Comparison of ENCODE assay signal across 1 cellular context in the genomic region with DNA sequence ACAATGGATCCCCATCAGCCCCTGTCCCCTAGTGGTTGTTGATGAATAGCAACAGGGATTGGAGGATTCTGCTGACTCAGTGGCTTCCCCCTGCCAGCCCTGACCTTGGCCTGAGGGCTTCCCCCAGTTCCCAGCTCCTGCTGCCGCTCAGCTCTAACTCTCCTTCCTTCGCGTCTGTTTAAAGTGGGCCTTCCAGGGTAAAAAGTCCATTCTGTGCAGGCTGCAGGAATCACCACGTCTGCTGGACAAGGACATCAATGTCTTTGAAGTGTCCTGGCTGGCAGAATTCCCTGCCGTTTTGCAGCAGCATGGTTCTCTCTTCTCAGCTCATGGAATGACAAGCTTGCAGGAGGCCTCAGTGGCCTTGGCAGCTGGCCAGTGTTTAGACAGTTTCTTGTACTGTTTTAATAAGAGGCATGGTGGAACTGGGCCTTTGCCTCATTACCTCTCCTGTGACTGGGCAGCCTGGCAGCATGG.
TF ChIP-seq lines count a peak whose summit lies in the region.

No MANE protein-coding gene starts in this region.

TF ChIP-seq in HepG2, 621 proteins besides CTCF, POLR2A, EP300 and RAD21 (continued from another document and continues in another):
- TF ChIP-seq, protein P1, sequence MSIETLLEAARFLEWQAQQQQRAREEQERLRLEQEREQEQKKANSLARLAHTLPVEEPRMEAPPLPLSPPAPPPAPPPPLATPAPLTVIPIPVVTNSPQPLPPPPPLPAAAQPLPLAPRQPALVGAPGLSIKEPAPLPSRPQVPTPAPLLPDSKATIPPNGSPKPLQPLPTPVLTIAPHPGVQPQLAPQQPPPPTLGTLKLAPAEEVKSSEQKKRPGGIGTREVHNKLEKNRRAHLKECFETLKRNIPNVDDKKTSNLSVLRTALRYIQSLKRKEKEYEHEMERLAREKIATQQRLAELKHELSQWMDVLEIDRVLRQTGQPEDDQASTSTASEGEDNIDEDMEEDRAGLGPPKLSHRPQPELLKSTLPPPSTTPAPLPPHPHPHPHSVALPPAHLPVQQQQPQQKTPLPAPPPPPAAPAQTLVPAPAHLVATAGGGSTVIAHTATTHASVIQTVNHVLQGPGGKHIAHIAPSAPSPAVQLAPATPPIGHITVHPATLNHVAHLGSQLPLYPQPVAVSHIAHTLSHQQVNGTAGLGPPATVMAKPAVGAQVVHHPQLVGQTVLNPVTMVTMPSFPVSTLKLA (IDR thresholded peaks at IDR 0.05): no peak
- TF ChIP-seq ZNF652 (CRISPR knock-in tag; IDR thresholded peaks at IDR 0.05; ENCODE audit: borderline replicate concordance, low read depth) (no peak), ZNF33B (CRISPR knock-in tag; IDR thresholded peaks at IDR 0.05) (no peak), CENPX (CRISPR knock-in tag; IDR thresholded peaks at IDR 0.05) (no peak), ZNF614 (CRISPR knock-in tag; IDR thresholded peaks at IDR 0.05; ENCODE audit: borderline replicate concordance) (no peak), CBFB (CRISPR knock-in tag; IDR thresholded peaks at IDR 0.05) (0 out of 2 replicates have a peak, but pooled peaks have one; percentile 15), NR2F1 (CRISPR knock-in tag; IDR thresholded peaks at IDR 0.05) (peak; percentile 49 to 57; a peak in 3 of 4 replicates), BRD4 (CRISPR knock-in tag; IDR thresholded peaks at IDR 0.05) (no peak), KDM3A (CRISPR knock-in tag; IDR thresholded peaks at IDR 0.05; ENCODE audit: low read depth) (peak; percentile 38; the same call in 1 of the 2 replicates), TCF7 (IDR thresholded peaks at IDR 0.05; ENCODE audit: low read depth) (peak; percentile 85), HOXA7 (CRISPR knock-in tag; IDR thresholded peaks at IDR 0.05) (no peak), U2AF2 (IDR thresholded peaks at IDR 0.05; ENCODE audit: low read depth, low read length) (no peak), ZNF451 (CRISPR knock-in tag; IDR thresholded peaks at IDR 0.05) (no peak), TBX2 (CRISPR knock-in tag; IDR thresholded peaks at IDR 0.05; ENCODE audit: borderline replicate concordance) (peak; percentile 70; the same call in 1 of the 2 replicates), NR2F6 (IDR thresholded peaks at IDR 0.05) (peak; percentile 70), NR2F6 (CRISPR knock-in tag; IDR thresholded peaks at IDR 0.05) (peak; percentile 87), NFIB (CRISPR knock-in tag; IDR thresholded peaks at IDR 0.05; ENCODE audit: borderline replicate concordance) (no peak), ZNF331 (CRISPR knock-in tag; IDR thresholded peaks at IDR 0.05) (peak; percentile 54), ZNF253 (CRISPR knock-in tag; IDR thresholded peaks at IDR 0.05; ENCODE audit: borderline replicate concordance) (no peak), PHF21A (CRISPR knock-in tag; IDR thresholded peaks at IDR 0.05) (peak; percentile 89), ZNF670 (CRISPR knock-in tag; IDR thresholded peaks at IDR 0.05; ENCODE audit: borderline replicate concordance) (no peak), MTA1 (CRISPR knock-in tag; IDR thresholded peaks at IDR 0.05; ENCODE audit: borderline replicate concordance) (peak; percentile 95), ZSCAN22 (CRISPR knock-in tag; IDR thresholded peaks at IDR 0.05) (no peak), GZF1 (CRISPR knock-in tag; IDR thresholded peaks at IDR 0.05) (no peak), HMGA1 (CRISPR knock-in tag; conservative IDR thresholded peaks at IDR 0.05) (no peak), EHMT2 (IDR thresholded peaks at IDR 0.05; ENCODE audit: borderline replicate concordance, low read depth, low read length) (no peak), ELF4 (CRISPR knock-in tag; IDR thresholded peaks at IDR 0.05; ENCODE audit: borderline replicate concordance) (no peak), AHR (CRISPR knock-in tag; IDR thresholded peaks at IDR 0.05) (no peak), ZNF205 (CRISPR knock-in tag; IDR thresholded peaks at IDR 0.05) (peak; percentile 78; the same call in 1 of the 2 replicates), ZFP41 (CRISPR knock-in tag; IDR thresholded peaks at IDR 0.05; ENCODE audit: borderline replicate concordance) (no peak), MBNL3 (CRISPR knock-in tag; conservative IDR thresholded peaks at IDR 0.05) (no peak), SPEN (CRISPR knock-in tag; IDR thresholded peaks at IDR 0.05; ENCODE audit: low read depth) (peak; percentile 75), PCBP1 (IDR thresholded peaks at IDR 0.05; ENCODE audit: borderline replicate concordance, low read depth, low read length) (no peak), SMYD3 (CRISPR knock-in tag; IDR thresholded peaks at IDR 0.05) (no peak; the same call in 1 of the 2 replicates), HNF4A (CRISPR knock-in tag; IDR thresholded peaks at IDR 0.05) (peak; percentile 89), NFKBIZ (CRISPR knock-in tag; IDR thresholded peaks at IDR 0.05) (no peak)
- TF ChIP-seq, protein P2, sequence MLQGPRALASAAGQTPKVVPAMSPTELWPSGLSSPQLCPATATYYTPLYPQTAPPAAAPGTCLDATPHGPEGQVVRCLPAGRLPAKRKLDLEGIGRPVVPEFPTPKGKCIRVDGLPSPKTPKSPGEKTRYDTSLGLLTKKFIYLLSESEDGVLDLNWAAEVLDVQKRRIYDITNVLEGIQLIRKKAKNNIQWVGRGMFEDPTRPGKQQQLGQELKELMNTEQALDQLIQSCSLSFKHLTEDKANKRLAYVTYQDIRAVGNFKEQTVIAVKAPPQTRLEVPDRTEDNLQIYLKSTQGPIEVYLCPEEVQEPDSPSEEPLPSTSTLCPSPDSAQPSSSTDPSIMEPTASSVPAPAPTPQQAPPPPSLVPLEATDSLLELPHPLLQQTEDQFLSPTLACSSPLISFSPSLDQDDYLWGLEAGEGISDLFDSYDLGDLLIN (CRISPR knock-in tag; IDR thresholded peaks at IDR 0.05; ENCODE audit: borderline replicate concordance): no peak
- TF ChIP-seq, protein P3, sequence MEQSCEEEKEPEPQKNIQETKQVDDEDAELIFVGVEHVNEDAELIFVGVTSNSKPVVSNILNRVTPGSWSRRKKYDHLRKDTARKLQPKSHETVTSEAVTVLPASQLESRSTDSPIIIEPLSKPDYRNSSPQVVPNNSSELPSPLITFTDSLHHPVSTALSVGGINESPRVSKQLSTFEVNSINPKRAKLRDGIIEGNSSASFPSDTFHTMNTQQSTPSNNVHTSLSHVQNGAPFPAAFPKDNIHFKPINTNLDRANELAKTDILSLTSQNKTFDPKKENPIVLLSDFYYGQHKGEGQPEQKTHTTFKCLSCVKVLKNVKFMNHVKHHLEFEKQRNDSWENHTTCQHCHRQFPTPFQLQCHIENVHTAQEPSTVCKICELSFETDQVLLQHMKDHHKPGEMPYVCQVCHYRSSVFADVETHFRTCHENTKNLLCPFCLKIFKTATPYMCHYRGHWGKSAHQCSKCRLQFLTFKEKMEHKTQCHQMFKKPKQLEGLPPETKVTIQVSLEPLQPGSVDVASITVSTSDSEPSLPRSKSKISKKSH (CRISPR knock-in tag; IDR thresholded peaks at IDR 0.05; ENCODE audit: borderline replicate concordance): no peak
- TF ChIP-seq, protein P4, sequence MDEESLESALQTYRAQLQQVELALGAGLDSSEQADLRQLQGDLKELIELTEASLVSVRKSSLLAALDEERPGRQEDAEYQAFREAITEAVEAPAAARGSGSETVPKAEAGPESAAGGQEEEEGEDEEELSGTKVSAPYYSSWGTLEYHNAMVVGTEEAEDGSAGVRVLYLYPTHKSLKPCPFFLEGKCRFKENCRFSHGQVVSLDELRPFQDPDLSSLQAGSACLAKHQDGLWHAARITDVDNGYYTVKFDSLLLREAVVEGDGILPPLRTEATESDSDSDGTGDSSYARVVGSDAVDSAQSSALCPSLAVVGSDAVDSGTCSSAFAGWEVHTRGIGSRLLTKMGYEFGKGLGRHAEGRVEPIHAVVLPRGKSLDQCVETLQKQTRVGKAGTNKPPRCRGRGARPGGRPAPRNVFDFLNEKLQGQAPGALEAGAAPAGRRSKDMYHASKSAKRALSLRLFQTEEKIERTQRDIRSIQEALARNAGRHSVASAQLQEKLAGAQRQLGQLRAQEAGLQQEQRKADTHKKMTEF (CRISPR knock-in tag; IDR thresholded peaks at IDR 0.05): peak; percentile 67; the same call in 1 of the 2 replicates
- TF ChIP-seq, protein P5, sequence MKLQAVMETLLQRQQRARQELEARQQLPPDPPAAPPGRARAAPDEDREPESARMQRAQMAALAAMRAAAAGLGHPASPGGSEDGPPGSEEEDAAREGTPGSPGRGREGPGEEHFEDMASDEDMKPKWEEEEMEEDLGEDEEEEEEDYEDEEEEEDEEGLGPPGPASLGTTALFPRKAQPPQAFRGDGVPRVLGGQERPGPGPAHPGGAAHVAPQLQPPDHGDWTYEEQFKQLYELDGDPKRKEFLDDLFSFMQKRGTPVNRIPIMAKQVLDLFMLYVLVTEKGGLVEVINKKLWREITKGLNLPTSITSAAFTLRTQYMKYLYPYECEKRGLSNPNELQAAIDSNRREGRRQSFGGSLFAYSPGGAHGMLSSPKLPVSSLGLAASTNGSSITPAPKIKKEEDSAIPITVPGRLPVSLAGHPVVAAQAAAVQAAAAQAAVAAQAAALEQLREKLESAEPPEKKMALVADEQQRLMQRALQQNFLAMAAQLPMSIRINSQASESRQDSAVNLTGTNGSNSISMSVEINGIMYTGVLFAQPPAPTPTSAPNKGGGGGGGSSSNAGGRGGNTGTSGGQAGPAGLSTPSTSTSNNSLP (IDR thresholded peaks at IDR 0.05; ENCODE audit: low read depth, low read length): no peak
- TF ChIP-seq, protein P6, sequence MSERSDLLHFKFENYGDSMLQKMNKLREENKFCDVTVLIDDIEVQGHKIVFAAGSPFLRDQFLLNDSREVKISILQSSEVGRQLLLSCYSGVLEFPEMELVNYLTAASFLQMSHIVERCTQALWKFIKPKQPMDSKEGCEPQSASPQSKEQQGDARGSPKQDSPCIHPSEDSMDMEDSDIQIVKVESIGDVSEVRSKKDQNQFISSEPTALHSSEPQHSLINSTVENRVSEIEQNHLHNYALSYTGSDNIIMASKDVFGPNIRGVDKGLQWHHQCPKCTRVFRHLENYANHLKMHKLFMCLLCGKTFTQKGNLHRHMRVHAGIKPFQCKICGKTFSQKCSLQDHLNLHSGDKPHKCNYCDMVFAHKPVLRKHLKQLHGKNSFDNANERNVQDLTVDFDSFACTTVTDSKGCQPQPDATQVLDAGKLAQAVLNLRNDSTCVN (CRISPR knock-in tag; IDR thresholded peaks at IDR 0.05; ENCODE audit: borderline replicate concordance): no peak
- TF ChIP-seq, protein P7, sequence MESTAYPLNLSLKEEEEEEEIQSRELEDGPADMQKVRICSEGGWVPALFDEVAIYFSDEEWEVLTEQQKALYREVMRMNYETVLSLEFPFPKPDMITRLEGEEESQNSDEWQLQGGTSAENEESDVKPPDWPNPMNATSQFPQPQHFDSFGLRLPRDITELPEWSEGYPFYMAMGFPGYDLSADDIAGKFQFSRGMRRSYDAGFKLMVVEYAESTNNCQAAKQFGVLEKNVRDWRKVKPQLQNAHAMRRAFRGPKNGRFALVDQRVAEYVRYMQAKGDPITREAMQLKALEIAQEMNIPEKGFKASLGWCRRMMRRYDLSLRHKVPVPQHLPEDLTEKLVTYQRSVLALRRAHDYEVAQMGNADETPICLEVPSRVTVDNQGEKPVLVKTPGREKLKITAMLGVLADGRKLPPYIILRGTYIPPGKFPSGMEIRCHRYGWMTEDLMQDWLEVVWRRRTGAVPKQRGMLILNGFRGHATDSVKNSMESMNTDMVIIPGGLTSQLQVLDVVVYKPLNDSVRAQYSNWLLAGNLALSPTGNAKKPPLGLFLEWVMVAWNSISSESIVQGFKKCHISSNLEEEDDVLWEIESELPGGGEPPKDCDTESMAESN (CRISPR knock-in tag; conservative IDR thresholded peaks at IDR 0.05): no peak
- TF ChIP-seq, protein P8, sequence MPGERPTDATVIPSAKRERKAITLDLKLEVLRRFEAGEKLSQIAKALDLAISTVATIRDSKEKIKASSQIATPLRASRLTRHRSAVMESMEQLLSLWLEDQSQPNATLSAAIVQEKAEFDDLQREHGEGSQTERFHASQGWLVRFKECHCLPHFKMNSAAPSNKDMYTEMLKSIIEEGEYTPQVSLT (CRISPR knock-in tag; IDR thresholded peaks at IDR 0.05; ENCODE audit: borderline replicate concordance, low read depth): no peak
- TF ChIP-seq, protein P9, sequence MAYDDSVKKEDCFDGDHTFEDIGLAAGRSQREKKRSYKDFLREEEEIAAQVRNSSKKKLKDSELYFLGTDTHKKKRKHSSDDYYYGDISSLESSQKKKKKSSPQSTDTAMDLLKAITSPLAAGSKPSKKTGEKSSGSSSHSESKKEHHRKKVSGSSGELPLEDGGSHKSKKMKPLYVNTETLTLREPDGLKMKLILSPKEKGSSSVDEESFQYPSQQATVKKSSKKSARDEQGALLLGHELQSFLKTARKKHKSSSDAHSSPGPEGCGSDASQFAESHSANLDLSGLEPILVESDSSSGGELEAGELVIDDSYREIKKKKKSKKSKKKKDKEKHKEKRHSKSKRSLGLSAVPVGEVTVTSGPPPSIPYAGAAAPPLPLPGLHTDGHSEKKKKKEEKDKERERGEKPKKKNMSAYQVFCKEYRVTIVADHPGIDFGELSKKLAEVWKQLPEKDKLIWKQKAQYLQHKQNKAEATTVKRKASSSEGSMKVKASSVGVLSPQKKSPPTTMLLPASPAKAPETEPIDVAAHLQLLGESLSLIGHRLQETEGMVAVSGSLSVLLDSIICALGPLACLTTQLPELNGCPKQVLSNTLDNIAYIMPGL (CRISPR knock-in tag; IDR thresholded peaks at IDR 0.05; ENCODE audit: borderline replicate concordance in 1 of 2, low read depth in 1 of 2): no peak; a peak in 1 of 4 replicates
- TF ChIP-seq, protein P10, sequence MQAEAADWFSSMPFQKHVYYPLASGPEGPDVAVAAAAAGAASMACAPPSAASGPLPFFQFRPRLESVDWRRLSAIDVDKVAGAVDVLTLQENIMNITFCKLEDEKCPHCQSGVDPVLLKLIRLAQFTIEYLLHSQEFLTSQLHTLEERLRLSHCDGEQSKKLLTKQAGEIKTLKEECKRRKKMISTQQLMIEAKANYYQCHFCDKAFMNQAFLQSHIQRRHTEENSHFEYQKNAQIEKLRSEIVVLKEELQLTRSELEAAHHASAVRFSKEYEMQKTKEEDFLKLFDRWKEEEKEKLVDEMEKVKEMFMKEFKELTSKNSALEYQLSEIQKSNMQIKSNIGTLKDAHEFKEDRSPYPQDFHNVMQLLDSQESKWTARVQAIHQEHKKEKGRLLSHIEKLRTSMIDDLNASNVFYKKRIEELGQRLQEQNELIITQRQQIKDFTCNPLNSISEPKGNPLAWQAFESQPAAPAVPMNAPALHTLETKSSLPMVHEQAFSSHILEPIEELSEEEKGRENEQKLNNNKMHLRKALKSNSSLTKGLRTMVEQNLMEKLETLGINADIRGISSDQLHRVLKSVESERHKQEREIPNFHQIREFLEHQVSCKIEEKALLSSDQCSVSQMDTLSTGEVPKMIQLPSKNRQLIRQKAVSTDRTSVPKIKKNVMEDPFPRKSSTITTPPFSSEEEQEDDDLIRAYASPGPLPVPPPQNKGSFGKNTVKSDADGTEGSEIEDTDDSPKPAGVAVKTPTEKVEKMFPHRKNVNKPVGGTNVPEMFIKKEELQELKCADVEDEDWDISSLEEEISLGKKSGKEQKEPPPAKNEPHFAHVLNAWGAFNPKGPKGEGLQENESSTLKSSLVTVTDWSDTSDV (CRISPR knock-in tag; IDR thresholded peaks at IDR 0.05): no peak
